8 cellular contexts compared by ENCODE assay signal in the genomic region with DNA sequence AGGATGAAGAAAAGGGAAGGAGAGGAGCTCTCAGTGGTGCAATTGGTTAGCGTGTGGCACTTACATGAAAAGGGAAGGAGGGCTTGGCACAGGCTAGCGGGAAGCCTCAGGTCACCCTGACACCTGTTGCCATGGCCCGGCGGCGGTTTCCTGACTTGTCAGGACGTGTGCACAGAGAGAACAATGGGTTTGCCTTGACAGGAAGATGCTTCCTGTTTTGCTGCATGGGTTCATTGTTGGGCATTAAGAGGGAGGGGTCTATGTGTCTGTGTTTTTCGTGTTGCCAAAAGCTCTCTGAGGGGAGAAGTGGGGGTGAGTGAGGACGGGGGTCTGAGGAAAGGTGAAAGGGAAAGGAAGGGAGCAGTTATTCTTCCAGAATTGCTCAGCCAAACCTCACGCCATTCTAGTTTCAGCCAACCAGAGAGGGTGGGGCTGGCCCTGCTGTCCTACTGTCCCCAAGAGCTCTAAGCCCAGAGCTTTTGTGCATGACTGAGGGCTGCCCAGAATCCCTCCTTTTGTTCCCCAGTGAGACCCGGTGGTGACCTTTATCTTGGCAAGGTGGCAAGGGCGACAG. TPM values are rescaled to one million over a fixed set of nuclear protein-coding genes. Genes with fewer than 3 reads are reported as not detected.
A peak's percentile ranks its signal among the peaks of the same experiment; 100 is the strongest.
DNase-seq lines count a peak whose midpoint lies in the region; ATAC-seq and TF ChIP-seq lines count a peak whose summit lies in the region.

No MANE protein-coding gene starts in this region.

- no peak overlapping the region; the same call in 1 of the 2 replicates for H3K9ac ChIP-seq in KMS-11

- POLR2A ChIA-PET in GM10248 (lab: Yijun Ruan, JAX): interaction anchor here (0.7 to 1.9 kb wide), 4 partner anchors 18 to 33 kb away, joined by 3 to 8 read pairs (median 4); a partner anchor contains a TSS

- intact Hi-C loops in posterior vena cava (cut with DNase I): no loop called here

- CTCF ChIA-PET in GM10248 (lab: Yijun Ruan, JAX): interaction anchor here (0.8 to 3.4 kb wide), 8 partner anchors 8 to 1080 kb away, joined by 3 to 21 read pairs (median 5); a partner anchor contains a TSS

- H2AFZ ChIP-seq in KMS-11 (ENCODE audit: low read depth): peak overlapping the region; percentile 82

- H3K36me3 ChIP-seq in KMS-11 (ENCODE audit: insufficient read depth): no peaks in the 10 kb centered on the region

- H3K4me1 ChIP-seq in KMS-11 (ENCODE audit: low read depth, poor library complexity, severe bottlenecking): peaks cover 30% of the 10 kb centered on the region

- no peak overlapping the region for H3K4me3 ChIP-seq in KMS-11 (IDR thresholded peaks at IDR 0.05; ENCODE audit: insufficient read depth, low read depth, low read length)

- no peaks in the 10 kb centered on the region for H3K79me2 ChIP-seq in KMS-11 (ENCODE audit: insufficient read depth, low read depth)

- DNase-seq in GM10248 (ENCODE audit: extremely low spot score) (peak; percentile 64), SW480 (ENCODE audit: low spot score) (peak; percentile 59), posterior vena cava (ENCODE audit: low spot score) (no peak), HuH-7.5 (ENCODE audit: low spot score) (no peak)
- peak; percentile 51 for DNase-seq in effector CD4-positive, alpha-beta T cell
- DNase-seq in stimulated activated CD4-positive, alpha-beta T cell treated with anti-CD3 and anti-CD28 coated beads, Interleukin-4, amount 100 ng/mL, for 1 hour: peak; percentile 41

- TF ChIP-seq CTCF in GM10248 (IDR thresholded peaks at IDR 0.05; ENCODE audit: control extremely low read depth, extremely low read depth, low read depth, missing control alignments) (no peak), KMS-11 (conservative IDR thresholded peaks at IDR 0.05; ENCODE audit: low read depth, low read length) (no peak)

- peak overlapping the region; percentile 95 for H3K4me2 ChIP-seq in KMS-11

- no peaks in the 10 kb centered on the region for H4K20me1 ChIP-seq in KMS-11 (ENCODE audit: insufficient read depth)

- no peaks in the 10 kb centered on the region for H3K27me3 ChIP-seq in KMS-11 (ENCODE audit: insufficient read depth, low read depth)

- peak overlapping the region; percentile 9; the same call in 1 of the 2 replicates for H3K27ac ChIP-seq in KMS-11

- ATAC-seq in GM21529 (IDR thresholded peaks at IDR 0.05; ENCODE audit: unreplicated experiment): peak; percentile 78

RNA-seq across cellular contexts. Expression of a gene that starts 17.1 kb away (rescaled TPM):
- total RNA-seq in posterior vena cava: under 1 TPM; 0.46 to 0.62 TPM

Comparison
In these comparisons a context has a peak if more than half of its experiments do, and no peak if none do; other contexts are left out.
1. DNase-seq: peak in GM10248 (single experiment), SW480 (single experiment), effector CD4-positive, alpha-beta T cell (single experiment) and stimulated activated CD4-positive, alpha-beta T cell treated with anti-CD3 and anti-CD28 coated beads, Interleukin-4, amount 100 ng/mL, for 1 hour (single experiment); none in posterior vena cava (single experiment) and HuH-7.5 (single experiment).